ENCODE assay signal across 8 cellular contexts in the genomic region with DNA sequence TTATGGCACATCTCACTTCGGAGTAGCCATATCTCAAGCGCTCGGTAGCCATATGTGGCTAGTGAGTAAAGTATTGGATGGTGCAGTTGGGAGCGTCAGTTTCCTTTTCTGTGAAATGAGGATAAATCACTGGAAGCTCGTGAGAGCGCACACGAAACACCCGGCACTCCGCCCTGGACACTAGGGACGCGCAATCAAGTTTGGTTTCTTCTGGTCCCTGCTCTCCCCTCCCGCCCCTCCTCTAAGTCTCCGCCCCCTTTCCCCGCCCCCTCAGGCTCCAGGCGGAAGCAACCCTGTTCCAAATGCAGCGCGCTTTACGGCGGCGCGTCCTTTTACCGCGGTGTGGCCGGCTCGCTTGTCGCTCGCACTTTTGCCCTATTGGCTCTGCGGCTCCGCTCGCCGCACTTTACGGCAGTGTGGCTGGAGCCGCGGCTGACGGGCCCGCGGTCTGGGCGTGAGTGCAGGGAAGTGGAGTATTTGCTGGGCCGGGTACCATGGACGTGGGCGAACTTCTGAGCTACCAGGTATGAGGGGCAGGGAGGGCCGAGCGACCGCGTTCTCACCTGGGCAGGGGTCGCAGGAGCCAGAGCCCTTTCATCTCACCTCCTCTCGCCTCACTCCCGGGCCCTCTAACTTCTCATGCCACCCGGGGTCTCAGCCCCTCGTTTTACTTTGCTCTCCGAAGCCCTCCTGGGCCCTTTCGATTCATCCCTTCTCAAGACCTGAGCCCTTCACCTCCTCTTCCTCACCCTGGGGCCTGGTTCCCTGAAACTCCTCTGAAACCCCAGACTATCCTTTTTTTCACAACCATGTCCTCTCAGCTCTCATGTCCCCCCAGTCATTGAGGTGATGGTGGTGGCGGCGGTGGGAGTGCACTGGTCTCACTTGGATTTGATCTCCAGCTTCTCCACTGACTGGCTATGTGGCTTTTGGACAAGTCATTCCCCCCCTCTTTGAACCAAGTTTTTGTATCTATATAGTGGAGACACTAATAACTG. TPM values are rescaled to one million over a fixed set of nuclear protein-coding genes. Genes with fewer than 3 reads are reported as not detected.
DNase-seq lines count a peak whose midpoint lies in the region; ATAC-seq and TF ChIP-seq lines count a peak whose summit lies in the region.

CTNNBL1 (plus strand) TSS at position 402 of the 998 bp plus-strand sequence; CDS start at position 495, 93 bp downstream.

- H3K79me2 ChIP-seq in trophoblast cell (ENCODE audit: control insufficient read depth, insufficient read depth, low read length, poor library complexity): peaks cover 8% of the 10 kb centered on the region

- no peak within 1 kb of the TSS for H3K23ac ChIP-seq in trophoblast cell (ENCODE audit: low read length)

- H4K91ac ChIP-seq in trophoblast cell (ENCODE audit: low read depth, low read length): peak within 1 kb of the TSS; percentile 16

- peak within 1 kb of the TSS; percentile 92 for H2AFZ ChIP-seq in trophoblast cell (ENCODE audit: insufficient read depth, low read length, poor library complexity)

- TF ChIP-seq CTCF in GM12875 (IDR thresholded peaks at IDR 0.05; ENCODE audit: borderline replicate concordance, insufficient read depth, low read depth, low read length) (no peak), cardiac muscle cell (IDR thresholded peaks at IDR 0.05; ENCODE audit: low read depth, low read length) (no peak), tibial nerve (IDR thresholded peaks at IDR 0.05) (peak in 2 of 5 experiments; percentile 7 to 50)

- H2BK5ac ChIP-seq in trophoblast cell (ENCODE audit: low read depth, low read length, poor library complexity): no peak within 1 kb of the TSS

- H3K4me3 ChIP-seq in GM12875 (ENCODE audit: low read depth, low read length) (peak within 1 kb of the TSS; percentile 73), cardiac muscle cell (peak within 1 kb of the TSS; percentile 81), trophoblast cell (ENCODE audit: low read depth, low read length) (peak within 1 kb of the TSS; percentile 97), tibial nerve (peak within 1 kb of the TSS; percentile 62 to 86 (median 78))

- H3K9me3 ChIP-seq in cardiac muscle cell (ENCODE audit: low read depth): no peaks in the 10 kb centered on the region
- no peaks in the 10 kb centered on the region for H3K9me3 ChIP-seq in trophoblast cell (ENCODE audit: insufficient read depth, low read depth, low read length)
- no peaks in the 10 kb centered on the region for H3K9me3 ChIP-seq in tibial nerve

- peak within 1 kb of the TSS; percentile 36 for H3K18ac ChIP-seq in trophoblast cell (ENCODE audit: low read length)

- peak; percentile 95 for ATAC-seq in HG02798 (IDR thresholded peaks at IDR 0.05; ENCODE audit: poor library complexity, unreplicated experiment)

- peak within 1 kb of the TSS; percentile 60 for H4K12ac ChIP-seq in trophoblast cell (ENCODE audit: low read depth, low read length)

- TF ChIP-seq POLR2A in tibial nerve (IDR thresholded peaks at IDR 0.05): peak in 1 of 2 donors; percentile 55

- H3K14ac ChIP-seq in trophoblast cell (ENCODE audit: low read length): peak within 1 kb of the TSS; percentile 15

- H3K36me3 ChIP-seq in cardiac muscle cell (no peaks in the 10 kb centered on the region), trophoblast cell (ENCODE audit: control insufficient read depth in 1 of 2, insufficient read depth in 2 of 2, low read length in 2 of 2) (peaks cover 0 to 3% of the 10 kb centered on the region in 2 experiments), tibial nerve (no peaks in the 10 kb centered on the region)

- peak within 1 kb of the TSS; percentile 75 for H3K4ac ChIP-seq in trophoblast cell (ENCODE audit: low read depth, low read length)

- H2AK5ac ChIP-seq in trophoblast cell (ENCODE audit: low read length): no peak within 1 kb of the TSS

- peak within 1 kb of the TSS; percentile 86 for H4K8ac ChIP-seq in trophoblast cell (ENCODE audit: low read depth, low read length)

- no peaks in the 10 kb centered on the region for H3K79me1 ChIP-seq in trophoblast cell (ENCODE audit: low read length)

- TF ChIP-seq EP300 in tibial nerve (IDR thresholded peaks at IDR 0.05): peak; percentile 76 to 97

- H3K4me2 ChIP-seq in trophoblast cell (ENCODE audit: low read length): peak within 1 kb of the TSS; percentile 96

- H3K9ac ChIP-seq in trophoblast cell (ENCODE audit: low read length): peak within 1 kb of the TSS; percentile 91

- H2BK120ac ChIP-seq in trophoblast cell (ENCODE audit: insufficient read depth, low read length, poor library complexity): no peak within 1 kb of the TSS

- no peak within 1 kb of the TSS for H2BK12ac ChIP-seq in trophoblast cell (ENCODE audit: low read length)

- H3K4me1 ChIP-seq in cardiac muscle cell (ENCODE audit: low read depth): peaks cover 5% of the 10 kb centered on the region
- H3K4me1 ChIP-seq in trophoblast cell (ENCODE audit: control insufficient read depth in 1 of 2, insufficient read depth in 2 of 2, low read length in 2 of 2): peaks cover 6% of the 10 kb centered on the region in 2 experiments
- peaks cover 0 to 23% (median 12%) of the 10 kb centered on the region in 4 donors for H3K4me1 ChIP-seq in tibial nerve

- H3K27ac ChIP-seq in cardiac muscle cell (no peak within 1 kb of the TSS), trophoblast cell (ENCODE audit: low read depth, low read length) (no peak within 1 kb of the TSS), tibial nerve (peak within 1 kb of the TSS in 3 of 4 donors; percentile 50 to 81 (median 67))

- DNase-seq in NCI-H1436 (lab: John Stamatoyannopoulos, UW) (peak; percentile 97), SW480 (ENCODE audit: low spot score) (peak; percentile 98), cardiac muscle cell (ENCODE audit: low read depth in 1 of 2, low spot score in 1 of 2) (peak; percentile 98 to 99), trophoblast cell (peak; percentile 99), tibial nerve (ENCODE audit: low spot score in 2 of 2) (peak; percentile 94 to 97)
- DNase-seq in activated naive CD8-positive, alpha-beta T cell treated with anti-CD3 and anti-CD28 coated beads, Interleukin-2, amount 50 U/mL, for 16 hours (ENCODE audit: low read depth, low spot score): peak; percentile 89

- peaks cover 15% of the 10 kb centered on the region for H3K27me3 ChIP-seq in cardiac muscle cell
- no peaks in the 10 kb centered on the region for H3K27me3 ChIP-seq in trophoblast cell (ENCODE audit: insufficient read depth, low read length)
- peaks cover 0 to 11% of the 10 kb centered on the region in 2 donors for H3K27me3 ChIP-seq in tibial nerve

- WGBS in trophoblast cell (ENCODE audit: extremely low coverage, insufficient coverage, insufficient read length): no CpG with 5 or more reads among the region's 54 CpGs
- WGBS in tibial nerve, 2 donors: 1% methylated on average over 51 to 54 of the region's 54 CpGs

RNA-seq across cellular contexts. Expression of gene CTNNBL1, which starts in this region (rescaled TPM):
- total RNA-seq in cardiac muscle cell (32.9 and 37.0 TPM in 2 replicates), tibial nerve (10 to 100 TPM; 25.5 to 38.4 (median 35.1) TPM)
- 68.6 and 76.2 TPM in 2 replicates for polyA plus RNA-seq in cardiac muscle cell
- polyA plus RNA-seq in trophoblast cell (2013): 114 and 118 TPM in 2 replicates

Comparison
In these comparisons a context has a peak if more than half of its experiments do, and no peak if none do; other contexts are left out.
1. H3K27ac ChIP-seq: peak in tibial nerve (3 of 4); none in cardiac muscle cell (single experiment) and trophoblast cell (single experiment).
2. Peak in every context shown above with its lines, with median percentiles within 50 percentile points of each other: H3K4me3 ChIP-seq and DNase-seq.